Comparison of ENCODE assay signal across 12 cellular contexts in the genomic region with DNA sequence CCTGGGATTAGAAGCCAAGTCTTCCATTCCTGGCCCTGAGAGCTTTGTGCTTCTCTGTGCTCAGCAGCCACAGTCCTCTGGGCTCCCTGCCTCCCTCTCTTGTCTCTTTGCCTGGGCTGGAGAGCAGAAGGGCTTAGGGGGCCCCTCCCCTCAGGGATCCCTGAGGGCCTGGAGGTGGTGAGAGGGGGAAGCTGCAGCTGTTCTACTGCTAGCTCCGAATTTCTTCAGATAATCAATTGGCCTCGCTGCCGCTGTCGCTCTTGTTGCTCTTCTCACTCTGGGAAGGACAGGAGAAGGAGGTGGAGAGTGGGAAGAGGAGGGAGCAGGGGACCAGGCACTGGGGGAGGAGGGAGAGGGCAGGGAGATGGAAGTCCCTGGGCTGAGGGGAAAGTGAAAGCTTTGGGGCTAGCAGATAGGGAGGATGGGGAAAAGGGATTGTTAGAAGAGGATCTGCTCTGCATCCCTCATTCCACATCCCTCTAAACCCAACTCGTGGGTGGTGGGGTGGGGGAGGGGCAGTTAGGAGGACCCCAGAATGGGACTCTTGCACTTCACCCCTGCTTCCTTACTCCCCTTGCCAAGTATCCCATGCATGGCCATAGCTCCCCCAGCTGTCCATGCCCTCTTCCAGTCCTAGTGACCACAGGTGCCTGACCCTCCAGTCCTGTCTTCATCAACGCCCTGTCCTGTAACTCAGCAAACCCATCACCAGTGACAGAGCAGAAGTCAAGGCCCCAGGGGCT. TPM values are rescaled to one million over a fixed set of nuclear protein-coding genes. Genes with fewer than 3 reads are reported as not detected.
DNase-seq lines count a peak whose midpoint lies in the region; ATAC-seq, FAIRE-seq and TF ChIP-seq lines count a peak whose summit lies in the region.
"Had no signal": no experiment of that assay in that cellular context is flagged by ENCODE, and none has a peak within 500 bp of the region (broad histone marks: within the 10 kb centered on the region; RNA-seq: fewer than 3 reads in every experiment).

No MANE protein-coding gene starts in this region.

- intact Hi-C loops in Right ventricle myocardium inferior (cut with DNase I) (loop anchor here (5.0 kb wide), 1 partner anchor 273 kb away; no protein-coding TSS in a partner anchor), cardiac septum (cut with DNase I) (loop anchor here (5.0 kb wide), 2 partner anchors 273 to 288 kb away; no protein-coding TSS in a partner anchor)
- intact Hi-C loops in activated T-helper 1 cell treated with anti-CD3 and anti-CD28 coated beads, Interleukin-12 subunit alpha, Interleukin-12 subunit beta, Interleukin-2, Interleukin-4 antibody, amounts not matched to agents 30 ng/mL and 10 ng/mL and 1 ng/mL, durations not matched to agents 14 hours and 24 hours and 36 hours (cut with micrococcal nuclease), result loop anchor here (5.0 to 10.0 kb wide), 2 partner anchors 33 to 440 kb away; a partner anchor contains a TSS

- peak; percentile 67 for ATAC-seq in Right ventricle myocardium inferior

- no peak for TF ChIP-seq CTCF in brain (conservative IDR thresholded peaks at IDR 0.05)

- H3K4me1 Mint-ChIP-seq in brain, result peaks cover 51% of the 10 kb centered on the region
- H3K4me1 Mint-ChIP-seq in activated T-helper 1 cell treated with anti-CD3 and anti-CD28 coated beads, Interleukin-12 subunit alpha, Interleukin-12 subunit beta, Interleukin-2, Interleukin-4 antibody, amounts not matched to agents 30 ng/mL and 10 ng/mL and 1 ng/mL, durations not matched to agents 14 hours and 24 hours and 36 hours (ENCODE audit: low read depth), result peaks cover 13% of the 10 kb centered on the region

- H3K27me3 Mint-ChIP-seq in brain, result no peaks in the 10 kb centered on the region
- no peaks in the 10 kb centered on the region for H3K27me3 Mint-ChIP-seq in activated T-helper 1 cell treated with anti-CD3 and anti-CD28 coated beads, Interleukin-12 subunit alpha, Interleukin-12 subunit beta, Interleukin-2, Interleukin-4 antibody, amounts not matched to agents 30 ng/mL and 10 ng/mL and 1 ng/mL, durations not matched to agents 14 hours and 24 hours and 36 hours (ENCODE audit: insufficient read depth)

- H3K4me3 Mint-ChIP-seq in brain, result peak overlapping the region; percentile 36 to 63 (median 59)
- no peak overlapping the region for H3K4me3 Mint-ChIP-seq in activated T-helper 1 cell treated with anti-CD3 and anti-CD28 coated beads, Interleukin-12 subunit alpha, Interleukin-12 subunit beta, Interleukin-2, Interleukin-4 antibody, amounts not matched to agents 30 ng/mL and 10 ng/mL and 1 ng/mL, durations not matched to agents 14 hours and 24 hours and 36 hours

- H3K27ac Mint-ChIP-seq in brain, result peak overlapping the region; percentile 86 to 96 (median 95)
- H3K27ac Mint-ChIP-seq in activated T-helper 1 cell treated with anti-CD3 and anti-CD28 coated beads, Interleukin-12 subunit alpha, Interleukin-12 subunit beta, Interleukin-2, Interleukin-4 antibody, amounts not matched to agents 30 ng/mL and 10 ng/mL and 1 ng/mL, durations not matched to agents 14 hours and 24 hours and 36 hours, result no peak overlapping the region

- DNase-seq in Right ventricle myocardium inferior (ENCODE audit: missing footprints), result no peak
- no peak for DNase-seq in cardiac septum (ENCODE audit: low spot score)
- peak; percentile 63 for DNase-seq in medulla oblongata (ENCODE audit: extremely low spot score)
- DNase-seq in activated naive CD4-positive, alpha-beta T cell treated with anti-CD3 and anti-CD28 coated beads, Interleukin-2, amount 50 U/mL, for 16 hours, result no peak
- no peak for DNase-seq in activated T-helper 1 cell treated with anti-CD3 and anti-CD28 coated beads, Interleukin-12 subunit alpha, Interleukin-12 subunit beta, Interleukin-2, Interleukin-4 antibody, amounts not matched to agents 30 ng/mL and 10 ng/mL and 1 ng/mL, durations not matched to agents 14 hours and 24 hours and 36 hours (ENCODE audit: low spot score)
- no peak for DNase-seq in activated naive CD4-positive, alpha-beta T cell treated with Interleukin-2 at 50 U/mL for 16 hours
- DNase-seq in H54 (ENCODE audit: insufficient read length, low spot score), result no peak
- DNase-seq: GOT3, left colon had no signal

- no peak for FAIRE-seq in H54 (lab: Jason Lieb, UNC)

- no peaks in the 10 kb centered on the region for H3K36me3 Mint-ChIP-seq in brain
- no peaks in the 10 kb centered on the region for H3K36me3 Mint-ChIP-seq in activated T-helper 1 cell treated with anti-CD3 and anti-CD28 coated beads, Interleukin-12 subunit alpha, Interleukin-12 subunit beta, Interleukin-2, Interleukin-4 antibody, amounts not matched to agents 30 ng/mL and 10 ng/mL and 1 ng/mL, durations not matched to agents 14 hours and 24 hours and 36 hours (ENCODE audit: low read depth)

- TF ChIP-seq POLR2A in H54 (IDR thresholded peaks at IDR 0.05; ENCODE audit: low read depth, low read length), result no peak

- no peaks in the 10 kb centered on the region for H3K9me3 Mint-ChIP-seq in brain
- H3K9me3 Mint-ChIP-seq in activated T-helper 1 cell treated with anti-CD3 and anti-CD28 coated beads, Interleukin-12 subunit alpha, Interleukin-12 subunit beta, Interleukin-2, Interleukin-4 antibody, amounts not matched to agents 30 ng/mL and 10 ng/mL and 1 ng/mL, durations not matched to agents 14 hours and 24 hours and 36 hours, result no peaks in the 10 kb centered on the region

RNA-seq across cellular contexts. Expression of a gene that starts 8.0 kb away (rescaled TPM):
- not detected for total RNA-seq in Right ventricle myocardium inferior
- not detected for total RNA-seq in cardiac septum
- polyA plus RNA-seq in brain (ENCODE audit: insufficient read depth, low read depth, low replicate concordance), result 1.0 TPM
- total RNA-seq in activated T-helper 1 cell treated with anti-CD3 and anti-CD28 coated beads, Interleukin-12 subunit alpha, Interleukin-12 subunit beta, Interleukin-2, Interleukin-4 antibody, amounts not matched to agents 30 ng/mL and 10 ng/mL and 1 ng/mL, durations not matched to agents 14 hours and 24 hours and 36 hours, result 0.52 and 0.66 TPM in 2 replicates
- polyA plus RNA-seq: aorta had no signal

RNA-seq across cellular contexts. Expression of a gene that starts 25.5 kb away (rescaled TPM):
- total RNA-seq in Right ventricle myocardium inferior (2.0 TPM), cardiac septum (1.4 TPM)
- 45.5 TPM for polyA plus RNA-seq in brain (ENCODE audit: insufficient read depth, low read depth, low replicate concordance)
- not detected in 2 replicates for total RNA-seq in activated T-helper 1 cell treated with anti-CD3 and anti-CD28 coated beads, Interleukin-12 subunit alpha, Interleukin-12 subunit beta, Interleukin-2, Interleukin-4 antibody, amounts not matched to agents 30 ng/mL and 10 ng/mL and 1 ng/mL, durations not matched to agents 14 hours and 24 hours and 36 hours
- total RNA-seq: T-helper 1 cell treated with Interleukin-12 subunit alpha and Interleukin-12 subunit beta and Interleukin-4 antibody, amounts not matched to agents 30 ng/mL and 1 ng/mL, for 36 hours had no signal

RNA-seq across cellular contexts. Expression of a gene that starts 31.7 kb away (rescaled TPM):
- 66.7 TPM for total RNA-seq in Right ventricle myocardium inferior
- 53.7 TPM for total RNA-seq in cardiac septum
- polyA plus RNA-seq in brain (ENCODE audit: insufficient read depth, low read depth, low replicate concordance), result 103 TPM
- total RNA-seq in activated T-helper 1 cell treated with anti-CD3 and anti-CD28 coated beads, Interleukin-12 subunit alpha, Interleukin-12 subunit beta, Interleukin-2, Interleukin-4 antibody, amounts not matched to agents 30 ng/mL and 10 ng/mL and 1 ng/mL, durations not matched to agents 14 hours and 24 hours and 36 hours, result 74.8 and 81.6 TPM in 2 replicates

RNA-seq across cellular contexts. Expression of a gene that starts 31.8 kb away (rescaled TPM):
- total RNA-seq in Right ventricle myocardium inferior, result 84.2 TPM
- total RNA-seq in cardiac septum, result 118 TPM
- 173 TPM for polyA plus RNA-seq in brain (ENCODE audit: insufficient read depth, low read depth, low replicate concordance)
- 123 and 126 TPM in 2 replicates for total RNA-seq in activated T-helper 1 cell treated with anti-CD3 and anti-CD28 coated beads, Interleukin-12 subunit alpha, Interleukin-12 subunit beta, Interleukin-2, Interleukin-4 antibody, amounts not matched to agents 30 ng/mL and 10 ng/mL and 1 ng/mL, durations not matched to agents 14 hours and 24 hours and 36 hours
